8 cellular contexts compared by ENCODE assay signal in the genomic region with DNA sequence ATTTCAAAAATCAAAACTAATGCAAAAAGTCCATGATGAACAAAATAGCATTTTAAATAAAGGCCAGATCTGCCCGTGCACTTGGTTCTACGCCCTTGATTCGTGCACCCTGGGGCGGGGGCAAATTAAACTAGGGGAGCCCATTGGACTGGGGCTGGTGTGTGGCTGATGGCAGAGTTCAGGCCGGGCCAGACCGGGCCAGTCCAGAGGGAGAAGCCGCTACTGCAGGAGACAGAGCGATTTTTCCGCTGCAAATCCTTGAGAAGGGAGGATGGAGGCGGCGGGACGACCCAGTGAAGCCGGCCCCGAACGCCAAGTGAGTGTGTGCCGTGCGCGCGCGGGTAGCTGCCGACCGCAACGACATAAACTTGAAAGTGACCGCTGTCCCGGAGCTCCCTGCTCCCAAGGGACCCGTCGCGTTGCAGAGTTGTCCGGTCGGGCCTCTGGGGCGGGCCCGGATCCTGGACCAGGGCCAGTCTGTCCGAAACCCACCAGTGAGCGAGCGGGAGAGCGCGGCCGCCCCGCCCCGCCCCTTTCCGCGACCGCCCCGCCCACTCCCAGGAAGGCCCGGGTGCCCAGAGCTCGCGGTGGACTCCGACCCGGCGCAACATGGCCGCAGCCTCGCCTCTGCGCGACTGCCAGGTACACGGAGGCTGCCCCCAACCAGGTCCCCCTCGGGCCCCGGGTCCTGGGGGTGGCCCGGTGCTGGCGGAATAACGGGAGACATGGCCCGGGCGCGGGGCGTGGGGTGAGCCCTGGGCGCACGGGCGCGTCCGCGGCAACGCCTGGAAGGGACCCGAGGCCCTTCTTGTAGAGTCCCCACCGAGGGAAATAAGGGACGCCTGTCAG. TPM values are rescaled to one million over a fixed set of nuclear protein-coding genes. Genes with fewer than 3 reads are reported as not detected.
DNase-seq lines count a peak whose midpoint lies in the region; ATAC-seq, FAIRE-seq and TF ChIP-seq lines count a peak whose summit lies in the region.

Gene TTC38, plus strand, starts transcription at position 578 of the 849 bp plus-strand sequence. Its CDS starts 32 bp downstream, at position 610.

- peak; percentile 89 for ATAC-seq in HG03439 (IDR thresholded peaks at IDR 0.05; ENCODE audit: unreplicated experiment)

- peak; percentile 75 for FAIRE-seq in GM18507 (lab: Jason Lieb, UNC)

- no peaks in the 10 kb centered on the region for H3K27me3 ChIP-seq in Peyer's patch
- no peaks in the 10 kb centered on the region for H3K27me3 ChIP-seq in fibroblast of lung (ENCODE audit: control insufficient read depth, insufficient read depth, low read length)
- H3K27me3 ChIP-seq in muscle layer of duodenum (ENCODE audit: low read depth, low read length), result no peaks in the 10 kb centered on the region
- no peaks in the 10 kb centered on the region for H3K27me3 ChIP-seq in suprapubic skin

- H4K20me1 ChIP-seq in fibroblast of lung (ENCODE audit: control insufficient read depth, extremely low read depth, insufficient read depth, low read length), result no peaks in the 10 kb centered on the region

- peaks cover 0 to 23% (median 0%) of the 10 kb centered on the region in 3 donors for H3K36me3 ChIP-seq in Peyer's patch
- H3K36me3 ChIP-seq in fibroblast of lung (ENCODE audit: control insufficient read depth, insufficient read depth, low read length), result peaks cover 4% of the 10 kb centered on the region
- peaks cover 6 to 8% of the 10 kb centered on the region in 2 donors for H3K36me3 ChIP-seq in muscle layer of duodenum (ENCODE audit: control insufficient read depth in 1 of 2, insufficient read depth in 2 of 2, low read length in 2 of 2)
- H3K36me3 ChIP-seq in suprapubic skin, result peaks cover 4% of the 10 kb centered on the region

- CTCF ChIA-PET in AG04449 (lab: Yijun Ruan, JAX), result interaction anchor here (0.6 to 1.7 kb wide), 10 partner anchors 8 to 273 kb away, joined by 3 to 9 read pairs (median 3); partner anchors contain the start of gene CDPF1

- H3K4me3 ChIP-seq in AG04449 (ENCODE audit: low read depth, low read length), result peak within 1 kb of the TSS; percentile 70
- peak within 1 kb of the TSS; percentile 55 to 73 (median 67) for H3K4me3 ChIP-seq in Peyer's patch
- peak within 1 kb of the TSS; percentile 71 to 94 (median 82) for H3K4me3 ChIP-seq in fibroblast of lung (replicated peaks in 1 of 4; ENCODE audit: control extremely low read depth in 1 of 4, insufficient read depth in 1 of 4, low read depth in 3 of 4, low read length in 4 of 4)
- peak within 1 kb of the TSS; percentile 81 to 88 for H3K4me3 ChIP-seq in muscle layer of duodenum (ENCODE audit: low read depth in 1 of 2, low read length in 2 of 2)
- peak within 1 kb of the TSS; percentile 61 for H3K4me3 ChIP-seq in suprapubic skin

- peak within 1 kb of the TSS; percentile 89 for H2AFZ ChIP-seq in fibroblast of lung (ENCODE audit: low read length)

- POLR2A ChIA-PET in AG04449 (lab: Yijun Ruan, JAX), result interaction anchor here (0.8 to 1.5 kb wide), 6 partner anchors 17 to 271 kb away, joined by 3 to 9 read pairs (median 3); partner anchors contain the start of genes CDPF1 and TRMU

- H3K4me1 ChIP-seq in Peyer's patch, result peaks cover 0 to 35% (median 2%) of the 10 kb centered on the region in 4 donors
- peaks cover 2% of the 10 kb centered on the region for H3K4me1 ChIP-seq in fibroblast of lung (ENCODE audit: control insufficient read depth, extremely low read depth, insufficient read depth, low read length)
- H3K4me1 ChIP-seq in muscle layer of duodenum (ENCODE audit: control insufficient read depth in 1 of 2, insufficient read depth in 2 of 2, low read length in 2 of 2), result peaks cover 3 to 24% of the 10 kb centered on the region in 2 donors
- peaks cover 25% of the 10 kb centered on the region for H3K4me1 ChIP-seq in suprapubic skin

- TF ChIP-seq POLR2A in Peyer's patch (IDR thresholded peaks at IDR 0.05) (peak; percentile 77 to 90), suprapubic skin (IDR thresholded peaks at IDR 0.05) (no peak)

- DNase-seq in AG04449 (ENCODE audit: low read depth, low spot score), result no peak
- peak; percentile 85 for DNase-seq in GM18507 (ENCODE audit: extremely low spot score, insufficient read length, low read depth)
- peak; percentile 68 to 96 (median 93) for DNase-seq in Peyer's patch
- peak; percentile 32 for DNase-seq in activated T-helper 9 cell treated with anti-CD3 and anti-CD28 coated beads, Interleukin-2, amount 50 U/mL, for 16 hours (ENCODE audit: low read depth)
- peak; percentile 76 to 78 for DNase-seq in fibroblast of lung (ENCODE audit: low read depth in 2 of 2)
- peak; percentile 93 to 95 for DNase-seq in suprapubic skin (ENCODE audit: low spot score in 2 of 2)

- TF ChIP-seq CTCF in AG04449 (IDR thresholded peaks at IDR 0.05; ENCODE audit: insufficient read depth, low read length, missing control alignments), result no peak
- TF ChIP-seq CTCF in Peyer's patch (IDR thresholded peaks at IDR 0.05), result no peak
- no peak for TF ChIP-seq CTCF in fibroblast of lung (conservative IDR thresholded peaks at IDR 0.05 in 1 of 2, IDR thresholded peaks at IDR 0.05 in 1 of 2; ENCODE audit: low read depth in 1 of 2, low read length in 2 of 2)
- no peak for TF ChIP-seq CTCF in suprapubic skin (IDR thresholded peaks at IDR 0.05)

- H3K4me2 ChIP-seq in fibroblast of lung (ENCODE audit: extremely low read depth, insufficient read depth, low read length), result peak within 1 kb of the TSS; percentile 78

- H3K27ac ChIP-seq in Peyer's patch (peak within 1 kb of the TSS; percentile 75 to 89 (median 82)), fibroblast of lung (ENCODE audit: insufficient read depth, low read length) (peak within 1 kb of the TSS; percentile 47), muscle layer of duodenum (ENCODE audit: low read length) (peak within 1 kb of the TSS; percentile 74), suprapubic skin (peak within 1 kb of the TSS; percentile 20)

- TF ChIP-seq EP300 in suprapubic skin (IDR thresholded peaks at IDR 0.05), result no peak

- H3K9ac ChIP-seq in fibroblast of lung (ENCODE audit: insufficient read depth, low read length), result peak within 1 kb of the TSS; percentile 71

- peaks cover 3% of the 10 kb centered on the region for H3K79me2 ChIP-seq in fibroblast of lung (ENCODE audit: control insufficient read depth, insufficient read depth, low read length)

- H3K9me3 ChIP-seq in Peyer's patch (no peaks in the 10 kb centered on the region), fibroblast of lung (ENCODE audit: control insufficient read depth, insufficient read depth, low read depth, low read length) (no peaks in the 10 kb centered on the region), muscle layer of duodenum (ENCODE audit: control insufficient read depth in 1 of 2, low read length in 2 of 2) (no peaks in the 10 kb centered on the region), suprapubic skin (no peaks in the 10 kb centered on the region)

- 1% methylated on average over 18 of the region's 74 CpGs for WGBS in suprapubic skin

RNA-seq across cellular contexts. Expression of gene TTC38, which starts in this region (rescaled TPM):
- 100 to 1,000 TPM; 173 to 606 (median 587) TPM for total RNA-seq in Peyer's patch
- 24.9 and 27.6 TPM in 2 replicates for total RNA-seq in fibroblast of lung
- 17.6 and 34.3 TPM in 2 replicates for polyA plus RNA-seq in fibroblast of lung
- polyA plus RNA-seq in fibroblast of lung (2012), result 19.4 and 34.0 TPM in 2 replicates
- 26.1 and 48.7 TPM in 2 replicates for polyA minus RNA-seq in fibroblast of lung (ENCODE audit: low replicate concordance)
- 10 to 100 TPM; 18.6 to 42.6 (median 35.4) TPM for total RNA-seq in suprapubic skin

Comparison
In these comparisons a context has a peak if more than half of its experiments do, and no peak if none do; other contexts are left out.
1. H3K27ac ChIP-seq: peak in every context shown above with its lines; median percentile 82 in Peyer's patch; 74 in muscle layer of duodenum; 47 in fibroblast of lung; 20 in suprapubic skin.
2. POLR2A ChIP-seq: peak in Peyer's patch (2 of 2); none in suprapubic skin (0 of 2).
3. Peak in every context shown above with its lines, with median percentiles within 50 percentile points of each other: H3K4me3 ChIP-seq.